28 cellular contexts compared by ENCODE assay signal in the genomic region with DNA sequence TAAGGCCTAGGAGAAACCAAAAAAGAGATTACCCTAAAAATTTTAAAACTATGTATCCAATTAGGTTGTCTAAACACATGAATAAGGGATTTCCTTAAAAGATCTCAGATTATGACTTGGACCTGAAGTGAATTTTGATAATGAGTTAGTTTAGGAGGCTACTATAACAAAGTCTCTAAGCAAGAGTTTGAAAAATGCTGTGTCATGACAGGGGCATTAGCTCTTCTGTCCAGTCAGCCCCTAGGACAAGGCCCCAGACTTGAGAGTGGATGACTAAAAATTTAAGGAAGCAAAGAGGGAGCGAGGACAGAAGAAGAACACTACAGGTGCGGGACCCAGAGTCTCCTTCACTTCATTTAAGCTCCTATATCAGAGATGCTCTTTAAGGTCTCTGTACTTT.
"Had no signal": no experiment of that assay in that cellular context is flagged by ENCODE, and none has a peak within 500 bp of the region (broad histone marks: within the 10 kb centered on the region; RNA-seq: fewer than 3 reads in every experiment).

No MANE protein-coding gene starts in this region.

- H3K9ac ChIP-seq: parathyroid adenoma had no signal

- H3K9me3 ChIP-seq: gastrocnemius medialis, suprapubic skin, tibial nerve had no signal

- H3K4me1 ChIP-seq: esophagus squamous epithelium, gastrocnemius medialis, parathyroid adenoma, suprapubic skin, tibial nerve had no signal

- ATAC-seq: activated T-cell treated with anti-CD3 and anti-CD28 coated beads, Interleukin-2, amount 50 U/mL, for 4 hours; gastrocnemius medialis; left ventricle myocardium superior; right cardiac atrium; stimulated activated effector memory CD8-positive, alpha-beta T cell treated with anti-CD3 and anti-CD28 coated beads, Interleukin-12 subunit alpha, Interleukin-12 subunit beta, amount 100 ng/mL, for 72 hours had no signal

- FAIRE-seq: islet of Langerhans, small intestine had no signal

- H2AFZ ChIP-seq: parathyroid adenoma had no signal

- H3K27me3 ChIP-seq: esophagus squamous epithelium, gastrocnemius medialis, stomach, suprapubic skin, tibial nerve had no signal

- H3K79me2 ChIP-seq: parathyroid adenoma had no signal

- DNase-seq: activated CD4-positive, alpha-beta T cell treated with anti-CD3 and anti-CD28 coated beads, Interleukin-2, amount 10 ng/mL, durations not matched to agents 7 days and 5 days; activated CD8-positive, alpha-beta memory T cell treated with anti-CD3 and anti-CD28 coated beads for 24 hours; activated CD8-positive, alpha-beta memory T cell treated with anti-CD3 and anti-CD28 coated beads, Interleukin-2, amount 50 U/mL, for 4 hours; activated effector memory CD4-positive, alpha-beta T cell treated with Interleukin-2 at 50 U/mL for 16 hours; activated naive CD4-positive, alpha-beta T cell treated with anti-CD3 and anti-CD28 coated beads for 36 hours; activated naive CD8-positive, alpha-beta T cell treated with anti-CD3 and anti-CD28 coated beads, Interleukin-2, amount 10 ng/mL, durations not matched to agents 7 days and 5 days; activated T-cell treated with anti-CD3 and anti-CD28 coated beads, Interleukin-2, amount 50 U/mL, for 4 hours; amygdala; cerebellar nuclear complex; cortex of kidney; endodermal cell; esophagus squamous epithelium; gastrocnemius medialis; head of caudate nucleus; hypothalamus; left ventricle myocardium superior; mammary epithelial cell; right cardiac atrium; small intestine; stimulated activated CD4-positive, alpha-beta T cell treated with anti-CD3 and anti-CD28 coated beads, Interleukin-2, amount 100 ng/mL, for 24 hours; stomach; T-helper 1 cell; T1000 had no signal

- H3K36me3 ChIP-seq: gastrocnemius medialis had no signal

- H3K4me3 ChIP-seq: esophagus squamous epithelium, gastrocnemius medialis, stomach, suprapubic skin, tibial nerve had no signal

- H3K27ac ChIP-seq: esophagus squamous epithelium, gastrocnemius medialis, parathyroid adenoma, stomach, suprapubic skin, tibial nerve had no signal
